In the genomic region with DNA sequence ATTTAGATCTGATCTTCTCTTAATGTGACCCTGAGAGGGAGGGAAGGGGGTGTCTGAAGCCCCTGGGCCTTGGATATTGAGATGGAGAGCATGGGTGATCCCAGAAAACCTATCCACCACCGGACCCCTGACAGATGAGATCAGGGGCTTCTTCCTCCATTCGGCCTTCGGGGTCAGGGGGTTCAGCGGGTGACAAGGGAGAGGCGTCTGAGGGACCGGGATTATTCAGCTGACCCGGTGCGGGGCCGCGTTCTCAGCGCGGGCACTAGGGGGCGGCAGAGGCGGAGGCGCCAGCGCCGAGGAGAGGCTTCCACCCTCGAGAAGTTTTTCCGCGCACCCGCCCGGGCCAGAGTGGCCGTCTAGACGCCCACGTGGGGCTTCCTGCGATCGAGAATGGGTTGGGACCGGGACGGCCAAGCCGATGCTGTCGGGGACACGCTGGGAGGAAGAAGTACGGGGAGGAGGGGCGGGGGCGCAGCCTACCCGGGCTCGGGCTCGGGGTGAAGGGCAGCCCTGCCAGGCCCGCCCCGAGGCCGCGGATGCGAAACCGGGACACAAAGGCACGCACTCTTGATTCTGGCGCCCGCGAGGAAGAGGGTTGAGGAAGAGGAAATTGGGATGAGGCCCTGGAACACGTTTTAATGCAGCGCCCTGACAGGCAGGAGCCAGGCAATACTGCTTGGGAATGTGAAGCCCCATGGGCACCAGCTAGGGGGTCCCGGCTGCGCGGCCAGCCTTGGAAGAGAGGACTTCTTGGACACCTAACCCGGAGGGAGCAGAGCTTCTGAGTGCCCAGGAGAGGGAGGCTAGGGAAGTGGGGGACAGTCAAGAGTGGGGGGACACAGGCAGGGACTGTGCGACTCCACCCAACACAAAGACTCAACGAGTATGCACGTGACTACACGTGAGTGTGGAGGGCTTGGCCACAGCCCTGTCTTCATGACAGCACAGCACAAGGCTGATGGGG, we compare ENCODE assay signal across 8 cellular contexts. TPM values are rescaled to one million over a fixed set of nuclear protein-coding genes. Genes with fewer than 3 reads are reported as not detected.
A peak's percentile ranks its signal among the peaks of the same experiment; 100 is the strongest.
DNase-seq lines count a peak whose midpoint lies in the region; TF ChIP-seq lines count a peak whose summit lies in the region.

No MANE protein-coding gene starts in this region.

- H2AFZ ChIP-seq in neuron (ENCODE audit: low read depth, low read length) = peak overlapping the region; percentile 29

- H3K9me3 ChIP-seq in SJCRH30 (replicated peaks) (no peaks in the 10 kb centered on the region), neuron (ENCODE audit: low read length) (no peaks in the 10 kb centered on the region), stomach (no peaks in the 10 kb centered on the region)

- H3K27me3 ChIP-seq in SJCRH30 (peaks cover 8% of the 10 kb centered on the region; the same call in 1 of the 2 replicates), neuron (ENCODE audit: insufficient read depth, low read length) (peaks cover 4% of the 10 kb centered on the region), stomach (peaks cover 0 to 6% (median 0%) of the 10 kb centered on the region in 3 donors)

- H3K4me1 ChIP-seq in SJCRH30 (peaks cover 10% of the 10 kb centered on the region), neuron (ENCODE audit: insufficient read depth, low read length) (no peaks in the 10 kb centered on the region), stomach (peaks cover 14 to 21% (median 17%) of the 10 kb centered on the region in 4 donors)

- no peak for TF ChIP-seq POLR2A in stomach (IDR thresholded peaks at IDR 0.05)

- H3K36me3 ChIP-seq in SJCRH30 (no peaks in the 10 kb centered on the region), neuron (ENCODE audit: insufficient read depth, low read length) (no peaks in the 10 kb centered on the region), stomach (no peaks in the 10 kb centered on the region)

- DNase-seq in NCI-H1417 (lab: John Stamatoyannopoulos, UW) (peak; percentile 55 to 62 (median 56)), NCI-H1417 treated with DMSO at 0.1 percent for 48 hours (lab: John Stamatoyannopoulos, UW) (no peak), HT-29 (ENCODE audit: low spot score) (peak; percentile 65), SJCRH30 (peak; percentile 76 to 79), activated gamma-delta T cell treated with Interleukin-2 at 50 U/mL for 16 hours (peak; percentile 83), foreskin melanocyte (peak; percentile 76), stomach (peak; percentile 81)

- intact Hi-C loops in stomach (cut with DNase I; ENCODE audit: low total_unique reads) = loop anchor here (5.0 kb wide), 1 partner anchor 86 kb away; no protein-coding TSS in a partner anchor

- TF ChIP-seq EP300 in stomach (IDR thresholded peaks at IDR 0.05) = no peak

- 6 to 8% (median 7%) methylated on average over 54 to 58 of the region's 58 CpGs for WGBS in stomach, 5 donors

- peak overlapping the region; percentile 52 for H3K4me3 ChIP-seq in SJCRH30
- peak overlapping the region; percentile 32 for H3K4me3 ChIP-seq in neuron (ENCODE audit: low read length)
- peak overlapping the region; percentile 45 to 57 (median 54) for H3K4me3 ChIP-seq in stomach

- H3K27ac ChIP-seq in SJCRH30 (peak overlapping the region; percentile 41), stomach (peak overlapping the region; percentile 37 to 75 (median 52))

- peak in 5 of 7 experiments; percentile 81 to 97 (median 93) for TF ChIP-seq CTCF in stomach (IDR thresholded peaks at IDR 0.05)

RNA-seq across cellular contexts. Expression of a gene that starts 30.6 kb away (rescaled TPM):
- total RNA-seq in HT-29 (2014; rRNA removed; shearing (Covaris generic)) = 0.31 and 0.47 TPM in 2 replicates
- total RNA-seq in SJCRH30 (2014; rRNA removed; shearing (Covaris generic)) = 3.8 and 4.0 TPM in 2 replicates
- 1 to 10 TPM in 1 of 5 donors, under 1 TPM in 2, not detected in 2; under 0.01 to 1.5 (median 0.87) TPM for total RNA-seq in stomach
- polyA plus RNA-seq in stomach = under 1 TPM in 2 of 3 donors, not detected in 1; 0.19 to 0.88 TPM

RNA-seq across cellular contexts. Expression of a gene that starts 38.8 kb away (rescaled TPM):
- total RNA-seq in HT-29 (2014; rRNA removed; shearing (Covaris generic)) = 28.1 and 32.9 TPM in 2 replicates
- 24.4 and 25.9 TPM in 2 replicates for total RNA-seq in SJCRH30 (2014; rRNA removed; shearing (Covaris generic))
- 10 to 100 TPM in 3 of 5 donors, 1 to 10 TPM in 2; 2.9 to 50.4 (median 10.7) TPM for total RNA-seq in stomach
- 10 to 100 TPM; 15.9 to 32.7 (median 17.3) TPM for polyA plus RNA-seq in stomach

RNA-seq across cellular contexts. Expression of a gene that starts 39.0 kb away (rescaled TPM):
- 131 and 147 TPM in 2 replicates for total RNA-seq in HT-29 (2014; rRNA removed; shearing (Covaris generic))
- 71.8 and 75.1 TPM in 2 replicates for total RNA-seq in SJCRH30 (2014; rRNA removed; shearing (Covaris generic))
- 100 to 1,000 TPM in 1 of 5 donors, 10 to 100 TPM in 3, 1 to 10 TPM in 1; 9.3 to 119 (median 75.8) TPM for total RNA-seq in stomach
- 10 to 100 TPM; 33.6 to 59.8 (median 54.5) TPM for polyA plus RNA-seq in stomach

RNA-seq across cellular contexts. Expression of a gene that starts 42.8 kb away (rescaled TPM):
- total RNA-seq in HT-29 (2014; rRNA removed; shearing (Covaris generic)) = 28.0 and 35.8 TPM in 2 replicates
- total RNA-seq in SJCRH30 (2014; rRNA removed; shearing (Covaris generic)) = 1.0 and 1.5 TPM in 2 replicates
- 10 to 100 TPM in 2 of 5 donors, 1 to 10 TPM in 2, not detected in 1; 8.0 to 24.8 (median 14.5) TPM for total RNA-seq in stomach
- 10 to 100 TPM; 21.5 to 29.9 (median 24.5) TPM for polyA plus RNA-seq in stomach

RNA-seq across cellular contexts. Expression of a gene that starts 46.7 kb away (rescaled TPM):
- 36.1 and 37.2 TPM in 2 replicates for total RNA-seq in HT-29 (2014; rRNA removed; shearing (Covaris generic))
- total RNA-seq in SJCRH30 (2014; rRNA removed; shearing (Covaris generic)) = 14.9 and 16.4 TPM in 2 replicates
- total RNA-seq in stomach = 100 to 1,000 TPM in 1 of 5 donors, 10 to 100 TPM in 4; 14.3 to 140 (median 20.7) TPM
- 10 to 100 TPM; 35.1 to 45.4 (median 37.4) TPM for polyA plus RNA-seq in stomach
